In the genomic region with DNA sequence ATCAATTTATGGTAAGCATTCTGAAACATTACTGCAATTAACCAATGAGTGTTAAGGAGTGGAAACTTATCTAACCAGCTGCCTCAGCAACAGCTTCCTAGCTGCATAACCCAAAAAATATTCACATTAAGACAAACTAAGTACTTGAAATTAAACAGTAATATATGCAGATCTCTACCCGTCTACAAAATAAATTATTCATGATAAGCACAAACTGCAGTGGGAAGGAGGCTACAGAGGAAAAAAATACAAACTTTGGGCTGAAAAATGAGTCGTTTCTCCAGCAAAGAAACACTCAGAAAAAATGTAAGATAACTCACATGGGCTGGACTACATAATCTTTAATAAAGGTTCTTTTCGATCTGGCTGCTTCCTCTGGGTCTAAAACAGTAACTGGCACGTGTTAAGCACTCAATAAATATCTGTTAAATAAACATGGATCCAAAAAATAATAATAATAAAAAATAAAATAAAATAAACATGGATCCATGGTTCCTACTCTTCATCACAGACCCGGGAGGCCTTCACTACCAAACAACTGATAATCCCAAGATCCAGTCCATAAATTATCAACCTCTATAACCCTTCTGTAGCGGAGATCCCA, we compare ENCODE assay signal across 8 cellular contexts. TPM values are rescaled to one million over a fixed set of nuclear protein-coding genes. Genes with fewer than 3 reads are reported as not detected.
DNase-seq lines count a peak whose midpoint lies in the region; ATAC-seq and TF ChIP-seq lines count a peak whose summit lies in the region.

No MANE protein-coding gene starts in this region.

- peak overlapping the region; percentile 93 to 100 (median 100) for H3K4me3 Mint-ChIP-seq in naive B cell

- H3K27ac Mint-ChIP-seq in naive B cell = peak overlapping the region in 5 of 6 donors; percentile 68 to 99 (median 98)

- H3K27me3 Mint-ChIP-seq in naive B cell = peaks cover 9 to 25% (median 17%) of the 10 kb centered on the region in 3 donors

- TF ChIP-seq CTCF in AG04449 (IDR thresholded peaks at IDR 0.05; ENCODE audit: insufficient read depth, low read length, missing control alignments) (no peak), choroid plexus epithelial cell (conservative IDR thresholded peaks at IDR 0.05; ENCODE audit: low read depth, low read length) (no peak)

- DNase-seq in AG04449 (ENCODE audit: low read depth, low spot score) (no peak), choroid plexus epithelial cell (ENCODE audit: low read depth) (no peak), naive B cell (no peak), NCI-H2107 (lab: John Stamatoyannopoulos, UW) (no peak), NCI-H69 (lab: John Stamatoyannopoulos, UW) (no peak)
- no peak for DNase-seq in Jurkat, Clone E6-1 (ENCODE audit: low read depth, low spot score)

- peaks cover 0 to 7% of the 10 kb centered on the region in 2 donors for H3K36me3 Mint-ChIP-seq in naive B cell

- no peak for ATAC-seq in naive B cell (ENCODE audit: low read depth in 2 of 2)
- ATAC-seq in HG02973 (IDR thresholded peaks at IDR 0.05; ENCODE audit: unreplicated experiment) = no peak
- ATAC-seq in HG03025 (IDR thresholded peaks at IDR 0.05; ENCODE audit: low FRiP score, unreplicated experiment) = no peak

- POLR2A ChIA-PET in AG04449 (lab: Yijun Ruan, JAX) = no interaction called here

- H3K9me3 Mint-ChIP-seq in naive B cell = no peaks in the 10 kb centered on the region

- CTCF ChIA-PET in AG04449 (lab: Yijun Ruan, JAX) = interaction anchor here (1.3 to 9.6 kb wide), 3 partner anchors 16 to 18 kb away, joined by 4 to 111 read pairs (median 11); no protein-coding TSS in a partner anchor

- peaks cover 27 to 32% (median 28%) of the 10 kb centered on the region in 3 donors for H3K4me1 Mint-ChIP-seq in naive B cell

- H3K4me3 ChIP-seq in AG04449 (ENCODE audit: low read depth, low read length) (peak overlapping the region; percentile 94), choroid plexus epithelial cell (ENCODE audit: low read depth, low read length) (peak overlapping the region; percentile 78)
- peak overlapping the region; percentile 66 for H3K4me3 ChIP-seq in Jurkat, Clone E6-1 (ENCODE audit: low read length)

RNA-seq across cellular contexts. Expression of gene NBAS, which starts 1.2 kb away (rescaled TPM):
- 33.3 TPM for polyA plus RNA-seq in Jurkat, Clone E6-1 (2012; ENCODE audit: insufficient read depth, insufficient read length)
- polyA plus RNA-seq in naive B cell (ENCODE audit: low read depth in 6 of 6) = 10 to 100 TPM in 4 of 6 donors, 1 to 10 TPM in 2; 5.4 to 16.4 (median 12.7) TPM

RNA-seq across cellular contexts. Expression of gene DDX1, which starts 31.8 kb away (rescaled TPM):
- polyA plus RNA-seq in Jurkat, Clone E6-1 (2012; ENCODE audit: insufficient read depth, insufficient read length) = 124 TPM
- 10 to 100 TPM; 31.7 to 49.1 (median 40.6) TPM for polyA plus RNA-seq in naive B cell (ENCODE audit: low read depth in 6 of 6)
